9 cellular contexts compared by ENCODE assay signal in genomic region chr10:50988792-50989191, GRCh38.
DNase-seq lines count a peak whose midpoint lies in the region; ATAC-seq, FAIRE-seq and TF ChIP-seq lines count a peak whose summit lies in the region.
"Had no signal": no experiment of that assay in that cellular context is flagged by ENCODE, and none has a peak within 500 bp of the region (broad histone marks: within the 10 kb centered on the region; RNA-seq: fewer than 3 reads in every experiment).

No MANE protein-coding gene starts in this region.

- TF ChIP-seq CTCF in DOHH2 (IDR thresholded peaks at IDR 0.05; ENCODE audit: low read depth, low read length, poor library complexity, severe bottlenecking) (peak; percentile 53), LNCAP (IDR thresholded peaks at IDR 0.05) (peak; percentile 65), endodermal cell (conservative IDR thresholded peaks at IDR 0.05) (peak; percentile 71), pancreas (IDR thresholded peaks at IDR 0.05) (peak in 2 of 4 donors; percentile 20 to 24)

- no peaks in the 10 kb centered on the region for H3K9me2 ChIP-seq in DOHH2 (replicated peaks; ENCODE audit: control insufficient read depth, low read length)

- peak in 1 of 4 donors; percentile 12 for ATAC-seq in pancreas
- ATAC-seq in HG03159 (IDR thresholded peaks at IDR 0.05; ENCODE audit: unreplicated experiment) = no peak
- ATAC-seq in GM21526 (IDR thresholded peaks at IDR 0.05; ENCODE audit: low FRiP score, unreplicated experiment) = no peak

- H3K4me1 ChIP-seq in DOHH2 (ENCODE audit: control insufficient read depth, low read length) = no peaks in the 10 kb centered on the region
- H3K4me1 ChIP-seq in endodermal cell (ENCODE audit: control insufficient read depth, insufficient read depth, low read length) = no peaks in the 10 kb centered on the region
- H3K4me1 ChIP-seq in pancreas = peaks cover 12 to 14% (median 13%) of the 10 kb centered on the region in 3 donors

- H3K36me3 Mint-ChIP-seq in endodermal cell (ENCODE audit: low read depth) = no peaks in the 10 kb centered on the region

- no peaks in the 10 kb centered on the region for H3F3A ChIP-seq in DOHH2 (ENCODE audit: control insufficient read depth, insufficient read depth)

- WGBS in endodermal cell (ENCODE audit: insufficient coverage in 1 of 2, insufficient read length in 1 of 2), 2 experiments = 0 to 52% methylated on average over 1 to 4 of the region's 4 CpGs
- 23 to 30% methylated on average over 4 of the region's 4 CpGs for WGBS in pancreas, 2 donors

- intact Hi-C loops in pancreas (cut with DNase I) = no loop called here
- intact Hi-C loops in posterior cingulate gyrus (cut with DNase I) = no loop called here

- H3K4me3 Mint-ChIP-seq in endodermal cell = no peak overlapping the region

- H3K4me1 Mint-ChIP-seq in endodermal cell = peaks cover 9% of the 10 kb centered on the region

- H3K4me3 ChIP-seq in DOHH2 (ENCODE audit: low read length) (no peak overlapping the region), endodermal cell (ENCODE audit: low read length) (no peak overlapping the region), pancreas (no peak overlapping the region)

- H3K9me3 Mint-ChIP-seq in endodermal cell = no peaks in the 10 kb centered on the region

- no peak overlapping the region for H3K4me2 ChIP-seq in DOHH2 (ENCODE audit: low read length)

- H3K27me3 Mint-ChIP-seq in endodermal cell (ENCODE audit: insufficient read depth) = peaks cover 53% of the 10 kb centered on the region

- H3K36me3 ChIP-seq in DOHH2 (ENCODE audit: control insufficient read depth, low read length) (no peaks in the 10 kb centered on the region), endodermal cell (ENCODE audit: control insufficient read depth, insufficient read depth, low read length) (no peaks in the 10 kb centered on the region), pancreas (no peaks in the 10 kb centered on the region)

- no peak overlapping the region for H3K27ac Mint-ChIP-seq in endodermal cell

- H3K9me3 ChIP-seq in DOHH2 (ENCODE audit: control insufficient read depth, insufficient read depth, low read length) (no peaks in the 10 kb centered on the region), endodermal cell (ENCODE audit: control insufficient read depth, low read length) (no peaks in the 10 kb centered on the region), pancreas (no peaks in the 10 kb centered on the region)

- no peak overlapping the region for H3K9ac ChIP-seq in endodermal cell (ENCODE audit: extremely low read depth, low read length, poor library complexity, severe bottlenecking)

- H3K27me3 ChIP-seq in DOHH2 (ENCODE audit: control insufficient read depth, low read length) (peaks cover 6% of the 10 kb centered on the region; the same call in 1 of the 2 replicates), endodermal cell (ENCODE audit: control insufficient read depth, insufficient read depth, low read length, poor library complexity, severe bottlenecking) (peaks cover 62% of the 10 kb centered on the region), pancreas (no peaks in the 10 kb centered on the region)

- FAIRE-seq in pancreas (lab: Jason Lieb, UNC) = peak; percentile 94

- DNase-seq in endodermal cell = no peak
- DNase-seq in pancreas = no peak
- no peak for DNase-seq in NCI-H146 (lab: John Stamatoyannopoulos, UW)
- no peak for DNase-seq in posterior cingulate gyrus
- DNase-seq: NCI-H1694 had no signal

- H4K20me1 ChIP-seq in DOHH2 (ENCODE audit: control insufficient read depth, insufficient read depth, low read depth, low read length) = no peaks in the 10 kb centered on the region

- no peaks in the 10 kb centered on the region for H3K79me2 ChIP-seq in DOHH2 (ENCODE audit: control insufficient read depth, low read length)

- H3K27ac ChIP-seq in DOHH2 (ENCODE audit: low read depth, low read length) (no peak overlapping the region), endodermal cell (ENCODE audit: low read depth, low read length) (no peak overlapping the region), pancreas (no peak overlapping the region)
